1 cellular context compared by ENCODE assay signal in the genomic region with DNA sequence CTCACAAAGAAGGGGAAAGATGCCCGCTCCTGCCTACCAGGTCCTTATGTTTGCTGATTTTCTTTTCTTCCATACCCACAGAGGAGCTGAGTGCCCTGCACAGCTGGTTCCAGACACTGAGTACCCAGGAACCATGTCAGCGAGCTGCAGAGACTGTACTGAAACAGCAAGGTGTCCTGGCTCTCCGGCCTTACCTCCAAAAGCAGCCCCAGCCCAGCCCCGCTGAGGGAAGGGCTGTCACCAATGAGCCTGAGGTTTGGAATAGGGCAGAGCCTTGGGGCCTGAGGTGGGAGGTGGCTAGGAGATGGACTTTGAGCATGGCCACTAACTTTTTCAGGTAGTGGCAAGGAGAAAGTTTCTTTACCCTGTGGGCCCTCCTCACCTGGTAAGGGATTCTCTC.
TF ChIP-seq lines count a peak whose summit lies in the region.

No MANE protein-coding gene starts in this region.

TF ChIP-seq in GM23338, 12 proteins besides CTCF, POLR2A, EP300 and RAD21:
- TF ChIP-seq STAT1 (IDR thresholded peaks at IDR 0.05; ENCODE audit: unreplicated experiment) (no peak), EZH2phosphoT487 (IDR thresholded peaks at IDR 0.05; ENCODE audit: unreplicated experiment) (no peak), JUNB (IDR thresholded peaks at IDR 0.05; ENCODE audit: unreplicated experiment) (no peak), ZNF114 (CRISPR knock-in tag; IDR thresholded peaks at IDR 0.05) (no peak), ETS1 (IDR thresholded peaks at IDR 0.05) (no peak), CREB1 (CRISPR knock-in tag; IDR thresholded peaks at IDR 0.05; ENCODE audit: low read depth) (no peak), NANOG (IDR thresholded peaks at IDR 0.05; ENCODE audit: borderline replicate concordance) (no peak), POLR2AphosphoS5 (IDR thresholded peaks at IDR 0.05; ENCODE audit: low read depth) (no peak), ZNF462 (CRISPR knock-in tag; IDR thresholded peaks at IDR 0.05) (no peak), REST (IDR thresholded peaks at IDR 0.05; ENCODE audit: unreplicated experiment) (no peak), EZH2 (IDR thresholded peaks at IDR 0.05; ENCODE audit: low read depth, unreplicated experiment) (no peak), ZNF331 (CRISPR knock-in tag; IDR thresholded peaks at IDR 0.05; ENCODE audit: low read depth) (no peak)
